8 cellular contexts compared by ENCODE assay signal in the genomic region with DNA sequence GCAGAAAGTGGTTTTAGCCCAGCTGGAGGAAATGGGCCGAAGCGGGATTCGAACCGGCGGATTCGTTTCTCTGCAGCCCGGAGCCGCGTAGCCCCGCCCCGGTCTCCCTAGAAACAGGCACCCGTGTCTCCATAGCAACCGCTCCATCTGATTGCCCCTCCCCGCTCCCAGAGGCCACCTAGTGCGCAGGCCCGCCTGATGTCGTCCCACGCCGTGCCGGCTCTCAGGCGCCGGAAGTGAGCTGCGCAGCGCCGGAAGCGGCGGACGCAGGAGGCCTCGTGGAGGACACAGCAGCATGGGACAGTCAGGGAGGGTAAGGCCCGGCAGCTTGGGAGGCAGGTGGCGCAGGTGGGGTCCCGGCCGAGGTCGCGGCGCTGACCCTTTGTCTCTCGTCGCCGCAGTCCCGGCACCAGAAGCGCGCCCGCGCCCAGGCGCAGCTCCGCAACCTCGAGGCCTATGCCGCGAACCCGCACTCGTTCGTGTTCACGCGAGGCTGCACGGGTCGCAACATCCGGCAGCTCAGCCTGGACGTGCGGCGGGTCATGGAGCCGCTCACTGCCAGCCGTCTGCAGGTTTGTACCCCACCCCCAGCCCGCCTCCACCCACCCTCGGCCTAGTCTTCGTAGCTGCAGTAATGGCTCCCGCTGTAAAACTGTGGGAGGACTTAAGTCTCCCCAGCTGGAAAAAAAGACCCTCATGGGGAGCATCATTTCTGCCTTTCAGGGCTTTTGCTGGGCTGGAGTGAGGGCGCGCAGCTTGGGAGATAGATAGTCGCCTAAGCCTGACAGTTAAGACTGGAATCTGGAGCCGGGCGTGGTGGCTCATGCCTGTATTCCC. TPM values are rescaled to one million over a fixed set of nuclear protein-coding genes. Genes with fewer than 3 reads are reported as not detected.
DNase-seq lines count a peak whose midpoint lies in the region; ATAC-seq and TF ChIP-seq lines count a peak whose summit lies in the region.

A gene with protein sequence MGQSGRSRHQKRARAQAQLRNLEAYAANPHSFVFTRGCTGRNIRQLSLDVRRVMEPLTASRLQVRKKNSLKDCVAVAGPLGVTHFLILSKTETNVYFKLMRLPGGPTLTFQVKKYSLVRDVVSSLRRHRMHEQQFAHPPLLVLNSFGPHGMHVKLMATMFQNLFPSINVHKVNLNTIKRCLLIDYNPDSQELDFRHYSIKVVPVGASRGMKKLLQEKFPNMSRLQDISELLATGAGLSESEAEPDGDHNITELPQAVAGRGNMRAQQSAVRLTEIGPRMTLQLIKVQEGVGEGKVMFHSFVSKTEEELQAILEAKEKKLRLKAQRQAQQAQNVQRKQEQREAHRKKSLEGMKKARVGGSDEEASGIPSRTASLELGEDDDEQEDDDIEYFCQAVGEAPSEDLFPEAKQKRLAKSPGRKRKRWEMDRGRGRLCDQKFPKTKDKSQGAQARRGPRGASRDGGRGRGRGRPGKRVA (plus strand): TSS at position 263 of the 837 bp plus-strand sequence. CDS start 33 bp downstream, at position 296.

- H3K9me3 Mint-ChIP-seq in activated T-helper 2 cell treated with anti-CD3 and anti-CD28 coated beads, Interferon-gamma antibody, Interleukin-2, Interleukin-4, amounts not matched to agents 10 μg/mL and 5 μg/mL and 100 μg/mL, durations not matched to agents 14 hours and 24 hours and 36 hours = no peaks in the 10 kb centered on the region
- H3K9me3 Mint-ChIP-seq in natural killer cell = no peaks in the 10 kb centered on the region

- H3K4me3 Mint-ChIP-seq in activated T-helper 2 cell treated with anti-CD3 and anti-CD28 coated beads, Interferon-gamma antibody, Interleukin-2, Interleukin-4, amounts not matched to agents 10 μg/mL and 5 μg/mL and 100 μg/mL, durations not matched to agents 14 hours and 24 hours and 36 hours (ENCODE audit: low read depth) = peak within 1 kb of the TSS; percentile 95
- peak within 1 kb of the TSS; percentile 88 for H3K4me3 Mint-ChIP-seq in natural killer cell

- H3K36me3 ChIP-seq in H7 (replicated peaks; ENCODE audit: control insufficient read depth, insufficient read depth, low read length) = peaks cover 26% of the 10 kb centered on the region

- H3K4me3 ChIP-seq in H7 (ENCODE audit: insufficient read depth, low read depth, low read length) = peak within 1 kb of the TSS; percentile 100
- H3K4me3 ChIP-seq in fibroblast of mammary gland (ENCODE audit: control insufficient read depth, low read depth, low read length) = peak within 1 kb of the TSS; percentile 91

- no peaks in the 10 kb centered on the region for H3K27me3 ChIP-seq in H7 (ENCODE audit: control insufficient read depth, insufficient read depth, low read length)

- ATAC-seq in natural killer cell = peak; percentile 47 to 79 (median 58)

- peaks cover 44% of the 10 kb centered on the region for H3K36me3 Mint-ChIP-seq in activated T-helper 2 cell treated with anti-CD3 and anti-CD28 coated beads, Interferon-gamma antibody, Interleukin-2, Interleukin-4, amounts not matched to agents 10 μg/mL and 5 μg/mL and 100 μg/mL, durations not matched to agents 14 hours and 24 hours and 36 hours (ENCODE audit: low read depth)
- H3K36me3 Mint-ChIP-seq in natural killer cell = no peaks in the 10 kb centered on the region

- peaks cover 51% of the 10 kb centered on the region for H3K4me1 Mint-ChIP-seq in activated T-helper 2 cell treated with anti-CD3 and anti-CD28 coated beads, Interferon-gamma antibody, Interleukin-2, Interleukin-4, amounts not matched to agents 10 μg/mL and 5 μg/mL and 100 μg/mL, durations not matched to agents 14 hours and 24 hours and 36 hours (ENCODE audit: low read depth)
- peaks cover 51 to 70% of the 10 kb centered on the region in 2 donors for H3K4me1 Mint-ChIP-seq in natural killer cell

- TF ChIP-seq CTCF in fibroblast of mammary gland (conservative IDR thresholded peaks at IDR 0.05; ENCODE audit: control insufficient read depth, insufficient read depth, low read depth, low read length) (no peak), natural killer cell (IDR thresholded peaks at IDR 0.05) (no peak)

- no peaks in the 10 kb centered on the region for H3K27me3 Mint-ChIP-seq in activated T-helper 2 cell treated with anti-CD3 and anti-CD28 coated beads, Interferon-gamma antibody, Interleukin-2, Interleukin-4, amounts not matched to agents 10 μg/mL and 5 μg/mL and 100 μg/mL, durations not matched to agents 14 hours and 24 hours and 36 hours (ENCODE audit: low read depth)
- no peaks in the 10 kb centered on the region for H3K27me3 Mint-ChIP-seq in natural killer cell (ENCODE audit: low read depth in 2 of 2)

- DNase-seq in Daoy (ENCODE audit: low read depth) = peak; percentile 99
- DNase-seq in H7 = peak; percentile 100
- DNase-seq in M059J (ENCODE audit: low read depth) = peak; percentile 98
- peak; percentile 97 for DNase-seq in activated T-helper 2 cell treated with anti-CD3 and anti-CD28 coated beads, Interferon-gamma antibody, Interleukin-2, Interleukin-4, amounts not matched to agents 10 μg/mL and 5 μg/mL and 100 μg/mL, durations not matched to agents 14 hours and 24 hours and 36 hours (ENCODE audit: low spot score)
- DNase-seq in fibroblast of mammary gland (ENCODE audit: low read depth) = peak; percentile 97
- DNase-seq in natural killer cell = peak; percentile 94
- peak; percentile 87 to 98 (median 96) for DNase-seq in stimulated activated naive CD4-positive, alpha-beta T cell (lab: John Stamatoyannopoulos, UW)

- intact Hi-C loops in activated T-helper 2 cell treated with anti-CD3 and anti-CD28 coated beads, Interferon-gamma antibody, Interleukin-2, Interleukin-4, amounts not matched to agents 10 μg/mL and 5 μg/mL and 100 μg/mL, durations not matched to agents 14 hours and 24 hours and 36 hours (cut with micrococcal nuclease) = loop anchor here (5.0 kb wide), 2 partner anchors 146 to 301 kb away; partner anchors contain the start of gene MRPL4
- intact Hi-C loops in natural killer cell (cut with micrococcal nuclease) = loop anchor here (10.0 kb wide), 1 partner anchor 688 kb away; no protein-coding TSS in a partner anchor

- peak within 1 kb of the TSS; percentile 100 for H3K27ac Mint-ChIP-seq in activated T-helper 2 cell treated with anti-CD3 and anti-CD28 coated beads, Interferon-gamma antibody, Interleukin-2, Interleukin-4, amounts not matched to agents 10 μg/mL and 5 μg/mL and 100 μg/mL, durations not matched to agents 14 hours and 24 hours and 36 hours
- H3K27ac Mint-ChIP-seq in natural killer cell = peak within 1 kb of the TSS; percentile 94 to 99

- TF ChIP-seq POLR2A in Raji (IDR thresholded peaks at IDR 0.05; ENCODE audit: insufficient read depth, low read depth, low read length) = peak; percentile 91

RNA-seq across cellular contexts. Expression of the gene that starts here (rescaled TPM):
- 55.3 and 68.6 TPM in 2 replicates for total RNA-seq in Daoy (2014; rRNA removed; shearing (Covaris generic))
- total RNA-seq in H7 (2014; rRNA removed; shearing (Covaris generic)) = 52.9 and 54.4 TPM in 2 replicates
- total RNA-seq in M059J (2014; rRNA removed; shearing (Covaris generic)) = 20.9 and 25.0 TPM in 2 replicates
- total RNA-seq in activated T-helper 2 cell treated with anti-CD3 and anti-CD28 coated beads, Interferon-gamma antibody, Interleukin-2, Interleukin-4, amounts not matched to agents 10 μg/mL and 5 μg/mL and 100 μg/mL, durations not matched to agents 14 hours and 24 hours and 36 hours = 160 and 162 TPM in 2 replicates
- total RNA-seq in natural killer cell = 10 to 100 TPM; 60.0 to 72.2 (median 69.2) TPM

Comparison
In these comparisons a context has a peak if more than half of its experiments do, and no peak if none do; other contexts are left out.
1. Peak in every context shown above with its lines: DNase-seq, ATAC-seq and H3K4me3 ChIP-seq.